ENCODE assay signal across 8 cellular contexts in genomic region chr17:82775033-82775823, GRCh38. TPM values are rescaled to one million over a fixed set of nuclear protein-coding genes. Genes with fewer than 3 reads are reported as not detected.
DNase-seq lines count a peak whose midpoint lies in the region; ATAC-seq and TF ChIP-seq lines count a peak whose summit lies in the region.

No MANE protein-coding gene starts in this region.

- no peak for ATAC-seq in GM21526 (IDR thresholded peaks at IDR 0.05; ENCODE audit: low FRiP score, unreplicated experiment)
- no peak for ATAC-seq in GM19324 (IDR thresholded peaks at IDR 0.05; ENCODE audit: low FRiP score, unreplicated experiment)

- peaks cover 30 to 72% of the 10 kb centered on the region in 2 donors for H3K36me3 ChIP-seq in neuronal stem cell (replicated peaks in 1 of 2; ENCODE audit: control insufficient read depth in 2 of 2, insufficient read depth in 2 of 2, low read length in 2 of 2)

- no peak overlapping the region for H3K27ac ChIP-seq in neuronal stem cell (replicated peaks; ENCODE audit: low read length)

- H3K79me1 ChIP-seq in neuronal stem cell (ENCODE audit: low read depth, low read length): peaks cover 6% of the 10 kb centered on the region

- no peak overlapping the region for H2AFZ ChIP-seq in neuronal stem cell (ENCODE audit: low read length)

- peak overlapping the region; percentile 22 for H3K4me3 ChIP-seq in fibroblast of the aortic adventitia (ENCODE audit: low read depth, low read length)
- no peak overlapping the region for H3K4me3 ChIP-seq in neuronal stem cell (ENCODE audit: low read length in 2 of 2)

- H3K4me1 ChIP-seq in neuronal stem cell (ENCODE audit: control insufficient read depth in 2 of 2, insufficient read depth in 1 of 2, low read depth in 1 of 2, low read length in 2 of 2): no peaks in the 10 kb centered on the region

- no peak overlapping the region for H3K14ac ChIP-seq in neuronal stem cell (ENCODE audit: low read length)

- H3K18ac ChIP-seq in neuronal stem cell (ENCODE audit: low read length): no peak overlapping the region

- no peak overlapping the region for H3K4ac ChIP-seq in neuronal stem cell (ENCODE audit: low read length)

- H2BK120ac ChIP-seq in neuronal stem cell (ENCODE audit: low read depth, low read length): no peak overlapping the region

- H4K91ac ChIP-seq in neuronal stem cell (ENCODE audit: low read depth, low read length, poor library complexity): no peak overlapping the region

- no peak overlapping the region for H2BK12ac ChIP-seq in neuronal stem cell (ENCODE audit: low read length)

- no peak overlapping the region for H3K23ac ChIP-seq in neuronal stem cell (ENCODE audit: low read depth, low read length, poor library complexity)

- peak; percentile 85 for TF ChIP-seq CTCF in fibroblast of the aortic adventitia (IDR thresholded peaks at IDR 0.05; ENCODE audit: insufficient read depth, low read length)

- no peak overlapping the region for H3K4me2 ChIP-seq in neuronal stem cell (ENCODE audit: insufficient read depth, low read length, poor library complexity, severe bottlenecking)

- H4K8ac ChIP-seq in neuronal stem cell (ENCODE audit: low read depth, low read length): no peak overlapping the region

- H3K9ac ChIP-seq in neuronal stem cell (ENCODE audit: low read depth, low read length, poor library complexity): no peak overlapping the region

- H2AK5ac ChIP-seq in neuronal stem cell (ENCODE audit: low read depth, low read length): no peak overlapping the region

- peak; percentile 59 for DNase-seq in ELR (ENCODE audit: low read depth)
- peak; percentile 37 for DNase-seq in NCI-H1694 treated with DMSO at 0.1 percent for 48 hours (lab: John Stamatoyannopoulos, UW)
- DNase-seq in activated T-cell treated with anti-CD3 and anti-CD28 coated beads for 4 hours: peak; percentile 35
- peak; percentile 50 for DNase-seq in fibroblast of the aortic adventitia (ENCODE audit: low read depth)
- peak; percentile 43 for DNase-seq in neuronal stem cell (ENCODE audit: low spot score)
- DNase-seq in NOMO-1 treated with DMSO at 0.1 percent for 48 hours (lab: John Stamatoyannopoulos, UW; ENCODE audit: unreplicated experiment): no peak

- no peak overlapping the region for H2BK5ac ChIP-seq in neuronal stem cell (ENCODE audit: low read length)

- H2BK15ac ChIP-seq in neuronal stem cell (ENCODE audit: low read length): no peak overlapping the region

- no peaks in the 10 kb centered on the region for H3K27me3 ChIP-seq in neuronal stem cell (ENCODE audit: control insufficient read depth in 3 of 3, insufficient read depth in 3 of 3, low read depth in 1 of 3, low read length in 3 of 3)

- H3K9me3 ChIP-seq in neuronal stem cell (replicated peaks in 1 of 2; ENCODE audit: control insufficient read depth in 2 of 2, insufficient read depth in 1 of 2, low read depth in 1 of 2, low read length in 2 of 2): peaks cover 0 to 4% of the 10 kb centered on the region in 2 donors

- no CpG with 5 or more reads among the region's 32 CpGs for WGBS in neuronal stem cell (ENCODE audit: extremely low coverage in 2 of 2, insufficient read length in 2 of 2, insufficient replicate concordance in 1 of 2), 2 donors

RNA-seq across cellular contexts. Expression of gene TBCD, which starts 23.4 kb away (rescaled TPM):
- total RNA-seq in fibroblast of the aortic adventitia (ENCODE audit: low replicate concordance): 39.5 and 80.3 TPM in 2 replicates
- 62.8 TPM for polyA plus RNA-seq in neuronal stem cell (2013, experiment 1 of 2)
- polyA plus RNA-seq in neuronal stem cell (2013, experiment 2 of 2): 65.7 TPM

RNA-seq across cellular contexts. Expression of gene FN3K, which starts 39.8 kb away (rescaled TPM):
- 0.74 and 2.8 TPM in 2 replicates for total RNA-seq in fibroblast of the aortic adventitia (ENCODE audit: low replicate concordance)
- 15.9 TPM for polyA plus RNA-seq in neuronal stem cell (2013, experiment 1 of 2)
- polyA plus RNA-seq in neuronal stem cell (2013, experiment 2 of 2): 17.0 TPM

RNA-seq across cellular contexts. Expression of gene FN3KRP, which starts 58.7 kb away (rescaled TPM):
- 5.6 and 18.7 TPM in 2 replicates for total RNA-seq in fibroblast of the aortic adventitia (ENCODE audit: low replicate concordance)
- polyA plus RNA-seq in neuronal stem cell (2013, experiment 1 of 2): 23.3 TPM
- 21.8 TPM for polyA plus RNA-seq in neuronal stem cell (2013, experiment 2 of 2)
